ENCODE assay signal across 27 cellular contexts in the genomic region with DNA sequence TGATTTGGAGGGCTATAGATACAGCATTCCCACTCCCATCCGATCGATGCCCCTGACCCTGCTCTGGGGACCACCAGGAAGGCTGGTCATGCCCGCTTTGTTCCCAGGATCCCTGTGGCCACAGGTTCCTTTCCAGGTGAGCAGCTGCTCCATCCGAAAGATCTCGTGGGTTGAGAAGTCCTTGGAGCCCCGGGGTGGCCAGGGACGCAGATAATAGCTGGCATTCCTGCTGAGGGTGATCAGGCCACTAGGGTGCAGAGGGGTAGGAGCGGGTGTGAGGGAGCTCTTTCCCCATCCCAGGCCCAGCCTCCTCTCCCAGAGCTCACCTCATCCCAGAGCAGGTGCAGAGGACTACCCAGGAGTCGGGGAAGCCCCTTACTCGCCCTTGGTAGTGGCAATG. TPM values are rescaled to one million over a fixed set of nuclear protein-coding genes. Genes with fewer than 3 reads are reported as not detected.
"Had no signal": no experiment of that assay in that cellular context is flagged by ENCODE, and none has a peak within 500 bp of the region (broad histone marks: within the 10 kb centered on the region; RNA-seq: fewer than 3 reads in every experiment).

No MANE protein-coding gene starts in this region.

- DNase-seq: activated CD4-positive, alpha-beta memory T cell treated with anti-CD3 and anti-CD28 coated beads for 36 hours; activated CD4-positive, alpha-beta T cell treated with anti-CD3 and anti-CD28 coated beads, Interleukin-2, amount 10 ng/mL, durations not matched to agents 7 days and 5 days; activated CD4-positive, CD25-positive, alpha-beta regulatory T cell; activated CD8-positive, alpha-beta memory T cell treated with anti-CD3 and anti-CD28 coated beads for 24 hours; activated effector memory CD4-positive, alpha-beta T cell treated with anti-CD3 and anti-CD28 coated beads, Interleukin-2, amount 50 U/mL, for 16 hours; activated naive CD4-positive, alpha-beta T cell treated with Interleukin-2 at 50 U/mL for 16 hours; activated naive CD8-positive, alpha-beta T cell treated with anti-CD3 and anti-CD28 coated beads for 36 hours; activated T-cell treated with anti-CD3 and anti-CD28 coated beads, Interleukin-2, amount 50 U/mL, for 4 hours; cerebellar nuclear complex; NCI-H1092; NCI-H1417 treated with DMSO at 0.1 percent for 48 hours; NCI-H187; NCI-H2081; NCI-H2171; NCI-H2227 treated with DMSO at 0.1 percent for 48 hours; NCI-H446 treated with DMSO at 0.1 percent for 48 hours; NCI-H524 treated with DMSO at 0.1 percent for 48 hours; NK-92 treated with Interleukin-12 subunit alpha and Interleukin-12 subunit beta, amount 100 ng/mL, for 24 hours; T-cell; T-helper 2 cell had no signal

- H3K27ac ChIP-seq: KMS-11, SK-N-MC, VCaP had no signal

- H3K9ac ChIP-seq: KMS-11 had no signal

- FAIRE-seq: RCC 7860 had no signal

- ATAC-seq: activated T-cell treated with anti-CD3 and anti-CD28 coated beads, Interleukin-2, amount 50 U/mL, for 4 hours; T-cell had no signal

- H3K4me3 ChIP-seq: SK-N-MC had no signal

RNA-seq across cellular contexts. Expression of a gene that starts 7.4 kb away (rescaled TPM):
- total RNA-seq: activated CD4-positive, alpha-beta memory T cell treated with anti-CD3 and anti-CD28 coated beads for 36 hours; activated CD4-positive, alpha-beta T cell treated with anti-CD3 and anti-CD28 coated beads, Interleukin-2, amount 10 ng/mL, durations not matched to agents 7 days and 5 days; activated naive CD8-positive, alpha-beta T cell treated with anti-CD3 and anti-CD28 coated beads for 36 hours; activated T-cell treated with anti-CD3 and anti-CD28 coated beads, Interleukin-2, amount 50 U/mL, for 4 hours; MCF 10A; T-cell had no signal

RNA-seq across cellular contexts. Expression of a gene that starts 11.2 kb away (rescaled TPM):
- total RNA-seq: activated CD4-positive, alpha-beta memory T cell treated with anti-CD3 and anti-CD28 coated beads for 36 hours; activated CD4-positive, alpha-beta T cell treated with anti-CD3 and anti-CD28 coated beads, Interleukin-2, amount 10 ng/mL, durations not matched to agents 7 days and 5 days; activated naive CD8-positive, alpha-beta T cell treated with anti-CD3 and anti-CD28 coated beads for 36 hours; activated T-cell treated with anti-CD3 and anti-CD28 coated beads, Interleukin-2, amount 50 U/mL, for 4 hours; cardiac septum; MCF 10A; T-cell had no signal
- polyA plus RNA-seq: adipose tissue had no signal

RNA-seq across cellular contexts. Expression of a gene that starts 38.0 kb away (rescaled TPM):
- total RNA-seq: activated CD4-positive, alpha-beta T cell treated with anti-CD3 and anti-CD28 coated beads, Interleukin-2, amount 10 ng/mL, durations not matched to agents 7 days and 5 days; activated naive CD8-positive, alpha-beta T cell treated with anti-CD3 and anti-CD28 coated beads for 36 hours; MCF 10A had no signal

RNA-seq across cellular contexts. Expression of a gene that starts 58.0 kb away (rescaled TPM):
- total RNA-seq: activated CD4-positive, alpha-beta memory T cell treated with anti-CD3 and anti-CD28 coated beads for 36 hours; activated CD4-positive, alpha-beta T cell treated with anti-CD3 and anti-CD28 coated beads, Interleukin-2, amount 10 ng/mL, durations not matched to agents 7 days and 5 days; activated naive CD8-positive, alpha-beta T cell treated with anti-CD3 and anti-CD28 coated beads for 36 hours; MCF 10A had no signal
